Comparison of ENCODE assay signal across 11 cellular contexts in the genomic region with DNA sequence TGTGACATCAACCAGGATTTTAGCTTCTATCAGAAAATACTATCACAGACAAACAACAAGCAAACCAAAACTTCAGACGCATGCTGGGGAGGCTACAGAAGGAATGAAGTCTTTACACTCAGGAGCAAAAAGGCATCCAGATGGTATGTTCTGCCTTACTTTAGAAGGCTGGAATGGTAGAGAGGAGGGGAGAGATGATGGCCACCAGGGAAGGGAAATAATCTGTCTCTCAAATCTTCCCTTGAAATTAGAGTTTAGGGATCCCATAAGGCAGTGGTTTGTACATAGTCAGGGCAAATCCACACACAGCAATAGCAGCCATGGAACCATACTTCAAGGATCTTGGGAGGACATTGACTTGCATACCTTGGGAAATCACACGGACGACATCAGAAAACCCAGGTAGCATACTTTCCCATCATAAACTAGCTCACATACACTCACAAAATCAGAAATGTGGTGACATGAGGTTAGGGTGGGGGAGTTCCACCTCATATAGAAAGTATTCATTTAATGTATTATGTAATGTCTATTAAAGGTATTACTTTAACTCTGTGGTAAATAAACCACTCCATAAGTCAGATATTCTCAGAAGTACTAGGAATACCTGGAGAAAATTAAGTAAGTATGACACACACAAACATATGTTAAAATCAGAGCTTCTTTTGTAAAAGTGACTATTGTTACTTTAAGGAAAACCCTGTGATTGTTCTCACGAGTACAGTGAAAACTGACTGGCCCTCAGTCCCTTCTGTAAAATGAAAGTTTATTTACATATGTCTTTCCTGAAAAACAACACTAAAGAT. TPM values are rescaled to one million over a fixed set of nuclear protein-coding genes. Genes with fewer than 3 reads are reported as not detected.
DNase-seq lines count a peak whose midpoint lies in the region; ATAC-seq and TF ChIP-seq lines count a peak whose summit lies in the region.
"Had no signal": no experiment of that assay in that cellular context is flagged by ENCODE, and none has a peak within 500 bp of the region (broad histone marks: within the 10 kb centered on the region; RNA-seq: fewer than 3 reads in every experiment).

No MANE protein-coding gene starts in this region.

- CTCF ChIA-PET in activated CD4-positive, alpha-beta memory T cell treated with anti-CD3 and anti-CD28 coated beads for 36 hours (lab: Charles Lee) = interaction anchor here (0.6 to 2.1 kb wide), 6 partner anchors 12 to 161 kb away, joined by 3 to 5 read pairs (median 4); partner anchors contain the start of gene CD200

- TF ChIP-seq CTCF in GM06990 (IDR thresholded peaks at IDR 0.05; ENCODE audit: insufficient read depth, low read length, poor library complexity, severe bottlenecking) = no peak

- H3K4me1 Mint-ChIP-seq in activated CD4-positive, alpha-beta memory T cell treated with anti-CD3 and anti-CD28 coated beads for 36 hours (ENCODE audit: low read depth) = peaks cover 64% of the 10 kb centered on the region

- peak overlapping the region; percentile 68 for H3K27ac Mint-ChIP-seq in activated CD4-positive, alpha-beta memory T cell treated with anti-CD3 and anti-CD28 coated beads for 36 hours
- H3K27ac Mint-ChIP-seq: dendritic cell treated with granulocyte-macrophage colony-stimulating factor and Interleukin-4, amounts not matched to agents 40 ng/mL and 50 ng/mL, for 4 days had no signal

- peak overlapping the region; percentile 35 for H3K4me3 ChIP-seq in GM06990 (replicated peaks; ENCODE audit: low read depth, low read length)

- H3K9me3 Mint-ChIP-seq in activated CD4-positive, alpha-beta memory T cell treated with anti-CD3 and anti-CD28 coated beads for 36 hours = peaks cover 5% of the 10 kb centered on the region
- H3K9me3 Mint-ChIP-seq: dendritic cell treated with granulocyte-macrophage colony-stimulating factor and Interleukin-4, amounts not matched to agents 40 ng/mL and 50 ng/mL, for 4 days had no signal

- peak overlapping the region; percentile 47 for H3K4me3 Mint-ChIP-seq in activated CD4-positive, alpha-beta memory T cell treated with anti-CD3 and anti-CD28 coated beads for 36 hours
- H3K4me3 Mint-ChIP-seq: dendritic cell treated with granulocyte-macrophage colony-stimulating factor and Interleukin-4, amounts not matched to agents 40 ng/mL and 50 ng/mL, for 4 days had no signal

- H3K36me3 Mint-ChIP-seq in activated CD4-positive, alpha-beta memory T cell treated with anti-CD3 and anti-CD28 coated beads for 36 hours = peaks cover 14% of the 10 kb centered on the region

- no peaks in the 10 kb centered on the region; the same call in 1 of the 2 replicates for H3K36me3 ChIP-seq in GM06990 (ENCODE audit: control insufficient read depth, insufficient read depth, low read length)

- POLR2A ChIA-PET in activated CD4-positive, alpha-beta memory T cell treated with anti-CD3 and anti-CD28 coated beads for 36 hours (lab: Charles Lee) = interaction anchor here (2.1 kb wide), 1 partner anchor 10 kb away, joined by 8 read pairs; the partner anchor contains the start of gene BTLA

- DNase-seq in GM06990 (ENCODE audit: extremely low read depth, insufficient read length) (peak; percentile 69), Right ventricle myocardium superior (no peak), 8988T (no peak), NAMALWA (ENCODE audit: low spot score) (no peak)
- no peak for DNase-seq in activated CD4-positive, alpha-beta memory T cell treated with anti-CD3 and anti-CD28 coated beads for 36 hours
- DNase-seq: head of caudate nucleus, mesendoderm had no signal

- H3K27me3 Mint-ChIP-seq in activated CD4-positive, alpha-beta memory T cell treated with anti-CD3 and anti-CD28 coated beads for 36 hours = no peaks in the 10 kb centered on the region
- H3K27me3 Mint-ChIP-seq: dendritic cell treated with granulocyte-macrophage colony-stimulating factor and Interleukin-4, amounts not matched to agents 40 ng/mL and 50 ng/mL, for 4 days had no signal

- ATAC-seq in GM18868 (IDR thresholded peaks at IDR 0.05; ENCODE audit: unreplicated experiment) = peak; percentile 83
- ATAC-seq in HG02840 (IDR thresholded peaks at IDR 0.05; ENCODE audit: low FRiP score, unreplicated experiment) = peak; percentile 50
- no peak for ATAC-seq in Right ventricle myocardium superior (ENCODE audit: poor library complexity)
- ATAC-seq in HG03108 (IDR thresholded peaks at IDR 0.05; ENCODE audit: unreplicated experiment) = no peak

- H3K27me3 ChIP-seq in GM06990 (replicated peaks; ENCODE audit: control insufficient read depth, insufficient read depth, low read length) = no peaks in the 10 kb centered on the region

- intact Hi-C loops in activated CD4-positive, alpha-beta memory T cell treated with anti-CD3 and anti-CD28 coated beads for 36 hours (cut with micrococcal nuclease) = loop anchor here (2.0 to 5.0 kb wide), 4 partner anchors 73 to 883 kb away; partner anchors contain the start of genes GCSAM and SLC35A5
- intact Hi-C loops in Right ventricle myocardium superior (cut with DNase I) = no loop called here

RNA-seq across cellular contexts. Expression of gene BTLA, which starts 9.4 kb away (rescaled TPM):
- 10 to 100 TPM; 17.3 to 18.7 TPM for total RNA-seq in activated CD4-positive, alpha-beta memory T cell treated with anti-CD3 and anti-CD28 coated beads for 36 hours
- not detected for total RNA-seq in Right ventricle myocardium superior

Comparison
In these comparisons a context has a peak if more than half of its experiments do, and no peak if none do; other contexts are left out.
1. ATAC-seq: peak in GM18868 (single experiment) and HG02840 (single experiment); none in Right ventricle myocardium superior (single experiment) and HG03108 (single experiment).
2. RNA of gene BTLA, which starts 9.4 kb away (total RNA-seq): 17.3 to 18.7 TPM in activated CD4-positive, alpha-beta memory T cell treated with anti-CD3 and anti-CD28 coated beads for 36 hours; not detected in Right ventricle myocardium superior (single experiment); every median in the first group is over 10 times any median in the second.